8 cellular contexts compared by ENCODE assay signal in genomic region chr2:70190086-70190412, GRCh38. TPM values are rescaled to one million over a fixed set of nuclear protein-coding genes. Genes with fewer than 3 reads are reported as not detected.
DNase-seq lines count a peak whose midpoint lies in the region; ATAC-seq and TF ChIP-seq lines count a peak whose summit lies in the region.

No MANE protein-coding gene starts in this region.

- peaks cover 7% of the 10 kb centered on the region for H3K4me1 ChIP-seq in suprapubic skin

- peak overlapping the region; percentile 99 for H3K27ac Mint-ChIP-seq in mesothelial cell of epicardium

- peak overlapping the region; percentile 90 for H3K4me3 Mint-ChIP-seq in mesothelial cell of epicardium

- H3K27me3 ChIP-seq in suprapubic skin, result no peaks in the 10 kb centered on the region

- H3K27ac ChIP-seq in suprapubic skin, result peak overlapping the region; percentile 98

- H3K9me3 ChIP-seq in suprapubic skin, result no peaks in the 10 kb centered on the region

- no peaks in the 10 kb centered on the region for H3K9me3 Mint-ChIP-seq in mesothelial cell of epicardium

- 2% methylated on average over 8 of the region's 8 CpGs for WGBS in suprapubic skin

- TF ChIP-seq CTCF in mesothelial cell of epicardium (IDR thresholded peaks at IDR 0.05; ENCODE audit: unreplicated experiment), result no peak
- no peak for TF ChIP-seq CTCF in suprapubic skin (IDR thresholded peaks at IDR 0.05)

- H3K4me1 Mint-ChIP-seq in mesothelial cell of epicardium, result peaks cover 17% of the 10 kb centered on the region

- TF ChIP-seq EP300 in suprapubic skin (IDR thresholded peaks at IDR 0.05), result no peak

- DNase-seq in AG20443 (ENCODE audit: low spot score) (peak; percentile 30), SKM-1 treated with dmso at 0.1 percent for 144 hours (lab: John Stamatoyannopoulos, UW; ENCODE audit: unreplicated experiment) (peak; percentile 30), dedifferentiated amniotic fluid mesenchymal stem cell (ENCODE audit: extremely low spot score) (peak; percentile 28), mesothelial cell of epicardium (ENCODE audit: low spot score in 2 of 2, unreplicated experiment in 2 of 2) (no peak), suprapubic skin (ENCODE audit: low spot score in 2 of 2) (no peak)
- no peak for DNase-seq in central memory CD4-positive, alpha-beta T cell

- H3K4me3 ChIP-seq in suprapubic skin, result peak overlapping the region; percentile 78

- no peaks in the 10 kb centered on the region for H3K27me3 Mint-ChIP-seq in mesothelial cell of epicardium (ENCODE audit: low read depth)

- ATAC-seq in GM18867 (IDR thresholded peaks at IDR 0.05; ENCODE audit: unreplicated experiment) (peak; percentile 21), HG03097 (IDR thresholded peaks at IDR 0.05; ENCODE audit: low FRiP score, unreplicated experiment) (peak; percentile 19)

- H3K36me3 ChIP-seq in suprapubic skin, result no peaks in the 10 kb centered on the region

- no peak for TF ChIP-seq POLR2A in suprapubic skin (IDR thresholded peaks at IDR 0.05)

- H3K36me3 Mint-ChIP-seq in mesothelial cell of epicardium, result no peaks in the 10 kb centered on the region

RNA-seq across cellular contexts. Expression of gene C2orf42, which starts 0.8 kb away (rescaled TPM):
- 17.8 to 20.6 TPM (median 19.5 TPM) in 3 replicates for total RNA-seq in mesothelial cell of epicardium
- total RNA-seq in suprapubic skin, result 10 to 100 TPM; 12.4 to 21.6 (median 15.3) TPM

RNA-seq across cellular contexts. Expression of gene TIA1, which starts 58.4 kb away (rescaled TPM):
- total RNA-seq in mesothelial cell of epicardium (411 to 439 TPM (median 428 TPM) in 3 replicates), suprapubic skin (100 to 1,000 TPM in 1 of 4 donors, 10 to 100 TPM in 3; 31.2 to 115 (median 58.0) TPM)

Comparison
In these comparisons a context has a peak if more than half of its experiments do, and no peak if none do; other contexts are left out.
1. DNase-seq: peak in AG20443 (single experiment), SKM-1 treated with dmso at 0.1 percent for 144 hours (single experiment) and dedifferentiated amniotic fluid mesenchymal stem cell (single experiment); none in mesothelial cell of epicardium (0 of 2), suprapubic skin (0 of 2) and central memory CD4-positive, alpha-beta T cell (single experiment).